12 cellular contexts compared by ENCODE assay signal in genomic region chr1:11682287-11682771, GRCh38. TPM values are rescaled to one million over a fixed set of nuclear protein-coding genes. Genes with fewer than 3 reads are reported as not detected.
DNase-seq lines count a peak whose midpoint lies in the region; ATAC-seq and TF ChIP-seq lines count a peak whose summit lies in the region.
"Had no signal": no experiment of that assay in that cellular context is flagged by ENCODE, and none has a peak within 500 bp of the region (broad histone marks: within the 10 kb centered on the region; RNA-seq: fewer than 3 reads in every experiment).

No MANE protein-coding gene starts in this region.

- H3K4me1 Mint-ChIP-seq in effector memory CD8-positive, alpha-beta T cell (ENCODE audit: low read depth in 2 of 2): peaks cover 6% of the 10 kb centered on the region in 2 donors
- peaks cover 10% of the 10 kb centered on the region for H3K4me1 Mint-ChIP-seq in neural crest cell

- H3K4me3 ChIP-seq in Karpas-422 (ENCODE audit: low read length) (peak overlapping the region; percentile 95), foreskin fibroblast (ENCODE audit: low read depth in 1 of 2, low read length in 2 of 2) (no peak overlapping the region)

- H3K27ac Mint-ChIP-seq in effector memory CD8-positive, alpha-beta T cell: peak overlapping the region in 1 of 2 donors; percentile 76
- H3K27ac Mint-ChIP-seq in neural crest cell (ENCODE audit: unreplicated experiment): no peak overlapping the region

- H3K4me2 ChIP-seq in Karpas-422 (ENCODE audit: low read depth, low read length, poor library complexity, severe bottlenecking): peak overlapping the region; percentile 90

- H3K4me1 ChIP-seq in Karpas-422 (ENCODE audit: low read length): peaks cover 50% of the 10 kb centered on the region
- H3K4me1 ChIP-seq: colonic mucosa had no signal

- peak overlapping the region; percentile 91 for H3K27ac ChIP-seq in Karpas-422 (ENCODE audit: low read length)

- peaks cover 15% of the 10 kb centered on the region for H3K79me2 ChIP-seq in Karpas-422 (ENCODE audit: low read length)

- H3K4me3 Mint-ChIP-seq in effector memory CD8-positive, alpha-beta T cell: peak overlapping the region; percentile 27 to 82
- H3K4me3 Mint-ChIP-seq in neural crest cell: peak overlapping the region; percentile 93

- no peaks in the 10 kb centered on the region for H4K20me1 ChIP-seq in Karpas-422 (ENCODE audit: insufficient read depth, low read depth, low read length)

- no peaks in the 10 kb centered on the region for H3K9me2 ChIP-seq in Karpas-422 (replicated peaks; ENCODE audit: insufficient read depth, low read length)

- H3K27me3 ChIP-seq in Karpas-422 (ENCODE audit: low read length): no peaks in the 10 kb centered on the region
- H3K27me3 ChIP-seq: upper lobe of left lung had no signal

- H3K36me3 Mint-ChIP-seq in effector memory CD8-positive, alpha-beta T cell (ENCODE audit: insufficient read depth): peaks cover 4% of the 10 kb centered on the region
- H3K36me3 Mint-ChIP-seq in neural crest cell (ENCODE audit: low read depth): no peaks in the 10 kb centered on the region

- no peaks in the 10 kb centered on the region for H3K36me3 ChIP-seq in Karpas-422 (ENCODE audit: insufficient read depth, low read length)
- H3K36me3 ChIP-seq: colonic mucosa had no signal

- ATAC-seq in effector memory CD8-positive, alpha-beta T cell (replicated peaks): no peak

- TF ChIP-seq CTCF in neural crest cell (conservative IDR thresholded peaks at IDR 0.05): no peak
- no peak for TF ChIP-seq CTCF in foreskin fibroblast (IDR thresholded peaks at IDR 0.05; ENCODE audit: low read depth, low read length)
- no peak for TF ChIP-seq CTCF in GM10266 (IDR thresholded peaks at IDR 0.05; ENCODE audit: control insufficient read depth, insufficient read depth, low read depth, missing control alignments)

- DNase-seq in NCI-H82 (lab: John Stamatoyannopoulos, UW) (peak; percentile 62), NCI-H82 treated with DMSO at 0.1 percent for 48 hours (lab: John Stamatoyannopoulos, UW; ENCODE audit: unreplicated experiment) (no peak), Karpas-422 (no peak), neural crest cell (ENCODE audit: low read depth, low spot score) (no peak), foreskin fibroblast (no peak), NCI-H1105 (lab: John Stamatoyannopoulos, UW) (no peak), GM10266 (ENCODE audit: extremely low spot score) (no peak)
- no peak for DNase-seq in effector memory CD8-positive, alpha-beta T cell
- DNase-seq: colonic mucosa, NCI-H524 treated with DMSO at 0.1 percent for 48 hours, upper lobe of left lung had no signal

- peak overlapping the region; percentile 98 for H2AFZ ChIP-seq in Karpas-422 (ENCODE audit: low read length)

- peaks cover 0 to 23% of the 10 kb centered on the region in 2 donors for H3K27me3 Mint-ChIP-seq in effector memory CD8-positive, alpha-beta T cell
- H3K27me3 Mint-ChIP-seq in neural crest cell (ENCODE audit: low read depth): no peaks in the 10 kb centered on the region

- peak overlapping the region; percentile 94 for H3K9ac ChIP-seq in Karpas-422 (ENCODE audit: low read length)

- no peaks in the 10 kb centered on the region for H3K9me3 Mint-ChIP-seq in effector memory CD8-positive, alpha-beta T cell
- H3K9me3 Mint-ChIP-seq in neural crest cell: no peaks in the 10 kb centered on the region

- no peaks in the 10 kb centered on the region for H3K9me3 ChIP-seq in Karpas-422 (ENCODE audit: low read length)
- H3K9me3 ChIP-seq: colonic mucosa, upper lobe of left lung had no signal

RNA-seq across cellular contexts. Expression of gene MAD2L2, which starts 1.4 kb away (rescaled TPM):
- 89.3 and 117 TPM in 2 replicates for total RNA-seq in Karpas-422 (2014; rRNA removed; shearing (Covaris generic); ENCODE audit: low replicate concordance)
- total RNA-seq in neural crest cell: 106 and 111 TPM in 2 replicates

RNA-seq across cellular contexts. Expression of gene DRAXIN, which starts 9.2 kb away (rescaled TPM):
- not detected in 2 replicates for total RNA-seq in Karpas-422 (2014; rRNA removed; shearing (Covaris generic); ENCODE audit: low replicate concordance)
- total RNA-seq in neural crest cell: 9.7 TPM in 2 replicates
- total RNA-seq: HT-29 had no signal

RNA-seq across cellular contexts. Expression of gene FBXO6, which starts 18.3 kb away (rescaled TPM):
- total RNA-seq in Karpas-422 (2014; rRNA removed; shearing (Covaris generic); ENCODE audit: low replicate concordance): 0.25 and 0.60 TPM in 2 replicates
- 1.2 and 1.5 TPM in 2 replicates for total RNA-seq in neural crest cell
- total RNA-seq: HT-29 had no signal

RNA-seq across cellular contexts. Expression of gene FBXO44, which starts 27.7 kb away (rescaled TPM):
- total RNA-seq in Karpas-422 (2014; rRNA removed; shearing (Covaris generic); ENCODE audit: low replicate concordance): 0.87 TPM in 1 of 2 replicates, not detected in the other
- 9.7 and 10.7 TPM in 2 replicates for total RNA-seq in neural crest cell

RNA-seq across cellular contexts. Expression of gene FBXO2, which starts 28.1 kb away (rescaled TPM):
- not detected in 2 replicates for total RNA-seq in Karpas-422 (2014; rRNA removed; shearing (Covaris generic); ENCODE audit: low replicate concordance)
- 0.30 and 0.61 TPM in 2 replicates for total RNA-seq in neural crest cell
- total RNA-seq: HT-29 had no signal

Comparison
In these comparisons a context has a peak if more than half of its experiments do, and no peak if none do; other contexts are left out.
1. RNA of gene DRAXIN, which starts 9.2 kb away (total RNA-seq): 9.7 TPM in neural crest cell; not detected in Karpas-422; every median in the first group is over 10 times any median in the second.